Comparison of ENCODE assay signal across 1 cellular context in genomic region chr1:24932284-24932683, GRCh38.
TF ChIP-seq lines count a peak whose summit lies in the region.

No MANE protein-coding gene starts in this region.

TF ChIP-seq in SK-N-SH treated with all-trans-retinoic acid at 6 μM for 48 hours, 23 proteins besides CTCF, POLR2A, EP300 and RAD21 (continued from another document):
- TF ChIP-seq, protein P1, sequence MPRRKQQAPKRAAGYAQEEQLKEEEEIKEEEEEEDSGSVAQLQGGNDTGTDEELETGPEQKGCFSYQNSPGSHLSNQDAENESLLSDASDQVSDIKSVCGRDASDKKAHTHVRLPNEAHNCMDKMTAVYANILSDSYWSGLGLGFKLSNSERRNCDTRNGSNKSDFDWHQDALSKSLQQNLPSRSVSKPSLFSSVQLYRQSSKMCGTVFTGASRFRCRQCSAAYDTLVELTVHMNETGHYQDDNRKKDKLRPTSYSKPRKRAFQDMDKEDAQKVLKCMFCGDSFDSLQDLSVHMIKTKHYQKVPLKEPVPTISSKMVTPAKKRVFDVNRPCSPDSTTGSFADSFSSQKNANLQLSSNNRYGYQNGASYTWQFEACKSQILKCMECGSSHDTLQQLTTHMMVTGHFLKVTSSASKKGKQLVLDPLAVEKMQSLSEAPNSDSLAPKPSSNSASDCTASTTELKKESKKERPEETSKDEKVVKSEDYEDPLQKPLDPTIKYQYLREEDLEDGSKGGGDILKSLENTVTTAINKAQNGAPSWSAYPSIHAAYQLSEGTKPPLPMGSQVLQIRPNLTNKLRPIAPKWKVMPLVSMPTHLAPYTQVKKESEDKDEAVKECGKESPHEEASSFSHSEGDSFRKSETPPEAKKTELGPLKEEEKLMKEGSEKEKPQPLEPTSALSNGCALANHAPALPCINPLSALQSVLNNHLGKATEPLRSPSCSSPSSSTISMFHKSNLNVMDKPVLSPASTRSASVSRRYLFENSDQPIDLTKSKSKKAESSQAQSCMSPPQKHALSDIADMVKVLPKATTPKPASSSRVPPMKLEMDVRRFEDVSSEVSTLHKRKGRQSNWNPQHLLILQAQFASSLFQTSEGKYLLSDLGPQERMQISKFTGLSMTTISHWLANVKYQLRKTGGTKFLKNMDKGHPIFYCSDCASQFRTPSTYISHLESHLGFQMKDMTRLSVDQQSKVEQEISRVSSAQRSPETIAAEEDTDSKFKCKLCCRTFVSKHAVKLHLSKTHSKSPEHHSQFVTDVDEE (CRISPR knock-in tag; IDR thresholded peaks at IDR 0.05), result no peak
- TF ChIP-seq BACH2 (CRISPR knock-in tag; IDR thresholded peaks at IDR 0.05; ENCODE audit: borderline replicate concordance), result no peak
- no peak for TF ChIP-seq ZNF8 (CRISPR knock-in tag; IDR thresholded peaks at IDR 0.05)
- no peak for TF ChIP-seq ZFP3 (CRISPR knock-in tag; IDR thresholded peaks at IDR 0.05)
- no peak for TF ChIP-seq TCF4 (CRISPR knock-in tag; IDR thresholded peaks at IDR 0.05; ENCODE audit: borderline replicate concordance)
